Comparison of ENCODE assay signal across 1 cellular context in genomic region chr4:7970031-7970946, GRCh38.
TF ChIP-seq lines count a peak whose summit lies in the region.

No MANE protein-coding gene starts in this region.

TF ChIP-seq in HepG2, 621 proteins besides CTCF, POLR2A, EP300 and RAD21 (continued from another document):
- TF ChIP-seq ZNF710 (CRISPR knock-in tag; IDR thresholded peaks at IDR 0.05; ENCODE audit: borderline replicate concordance) (0 out of 2 replicates have a peak, but pooled peaks have one; percentile 25), MED1 (CRISPR knock-in tag; IDR thresholded peaks at IDR 0.05) (peak; percentile 79), RERE (CRISPR knock-in tag; IDR thresholded peaks at IDR 0.05; ENCODE audit: low read depth) (no peak), POGZ (CRISPR knock-in tag; IDR thresholded peaks at IDR 0.05) (peak; percentile 49; the same call in 1 of the 2 replicates), ZNF841 (CRISPR knock-in tag; IDR thresholded peaks at IDR 0.05; ENCODE audit: borderline replicate concordance) (no peak), U2AF1 (optimal IDR thresholded peaks at IDR 0.05; ENCODE audit: low read depth, low read length) (no peak), CREBL2 (CRISPR knock-in tag; IDR thresholded peaks at IDR 0.05; ENCODE audit: borderline replicate concordance) (0 out of 2 replicates have a peak, but pooled peaks have one; percentile 43), ZFP90 (CRISPR knock-in tag; IDR thresholded peaks at IDR 0.05; ENCODE audit: borderline replicate concordance) (no peak), ONECUT2 (CRISPR knock-in tag; IDR thresholded peaks at IDR 0.05) (no peak), ZNF713 (CRISPR knock-in tag; IDR thresholded peaks at IDR 0.05) (no peak), ZNF337 (CRISPR knock-in tag; IDR thresholded peaks at IDR 0.05; ENCODE audit: borderline replicate concordance, low read depth) (0 out of 2 replicates have a peak, but pooled peaks have one; percentile 44), MAFF (IDR thresholded peaks at IDR 0.05; ENCODE audit: low read depth, low read length) (no peak), ZSCAN29 (CRISPR knock-in tag; conservative IDR thresholded peaks at IDR 0.05) (peak; percentile 80; the same call in 1 of the 2 replicates), STAT6 (CRISPR knock-in tag; IDR thresholded peaks at IDR 0.05; ENCODE audit: borderline replicate concordance) (no peak), CREB1 (IDR thresholded peaks at IDR 0.05) (no peak), CREB1 (CRISPR knock-in tag; IDR thresholded peaks at IDR 0.05) (no peak), IKZF4 (CRISPR knock-in tag; IDR thresholded peaks at IDR 0.05; ENCODE audit: borderline replicate concordance, low read depth, not compliant biosample characterization) (peak; percentile 66), SIX1 (CRISPR knock-in tag; IDR thresholded peaks at IDR 0.05; ENCODE audit: borderline replicate concordance) (peak; percentile 39; the same call in 1 of the 2 replicates), GTF3A (CRISPR knock-in tag; conservative IDR thresholded peaks at IDR 0.05) (no peak), TSC22D2 (CRISPR knock-in tag; IDR thresholded peaks at IDR 0.05; ENCODE audit: borderline replicate concordance) (no peak), ZNF33A (CRISPR knock-in tag; IDR thresholded peaks at IDR 0.05; ENCODE audit: borderline replicate concordance) (no peak), ZNF552 (CRISPR knock-in tag; IDR thresholded peaks at IDR 0.05; ENCODE audit: borderline replicate concordance) (no peak), NR2F6 (IDR thresholded peaks at IDR 0.05) (peak; percentile 55), NR2F6 (CRISPR knock-in tag; IDR thresholded peaks at IDR 0.05) (peak; percentile 66; the same call in 1 of the 2 replicates), SALL1 (CRISPR knock-in tag; IDR thresholded peaks at IDR 0.05) (peak; percentile 76), ZUFSP (CRISPR knock-in tag; IDR thresholded peaks at IDR 0.05; ENCODE audit: borderline replicate concordance) (no peak)
- TF ChIP-seq, protein P1, sequence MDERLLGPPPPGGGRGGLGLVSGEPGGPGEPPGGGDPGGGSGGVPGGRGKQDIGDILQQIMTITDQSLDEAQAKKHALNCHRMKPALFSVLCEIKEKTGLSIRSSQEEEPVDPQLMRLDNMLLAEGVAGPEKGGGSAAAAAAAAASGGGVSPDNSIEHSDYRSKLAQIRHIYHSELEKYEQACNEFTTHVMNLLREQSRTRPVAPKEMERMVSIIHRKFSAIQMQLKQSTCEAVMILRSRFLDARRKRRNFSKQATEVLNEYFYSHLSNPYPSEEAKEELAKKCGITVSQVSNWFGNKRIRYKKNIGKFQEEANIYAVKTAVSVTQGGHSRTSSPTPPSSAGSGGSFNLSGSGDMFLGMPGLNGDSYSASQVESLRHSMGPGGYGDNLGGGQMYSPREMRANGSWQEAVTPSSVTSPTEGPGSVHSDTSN (CRISPR knock-in tag; IDR thresholded peaks at IDR 0.05), result no peak
- TF ChIP-seq, protein P2, sequence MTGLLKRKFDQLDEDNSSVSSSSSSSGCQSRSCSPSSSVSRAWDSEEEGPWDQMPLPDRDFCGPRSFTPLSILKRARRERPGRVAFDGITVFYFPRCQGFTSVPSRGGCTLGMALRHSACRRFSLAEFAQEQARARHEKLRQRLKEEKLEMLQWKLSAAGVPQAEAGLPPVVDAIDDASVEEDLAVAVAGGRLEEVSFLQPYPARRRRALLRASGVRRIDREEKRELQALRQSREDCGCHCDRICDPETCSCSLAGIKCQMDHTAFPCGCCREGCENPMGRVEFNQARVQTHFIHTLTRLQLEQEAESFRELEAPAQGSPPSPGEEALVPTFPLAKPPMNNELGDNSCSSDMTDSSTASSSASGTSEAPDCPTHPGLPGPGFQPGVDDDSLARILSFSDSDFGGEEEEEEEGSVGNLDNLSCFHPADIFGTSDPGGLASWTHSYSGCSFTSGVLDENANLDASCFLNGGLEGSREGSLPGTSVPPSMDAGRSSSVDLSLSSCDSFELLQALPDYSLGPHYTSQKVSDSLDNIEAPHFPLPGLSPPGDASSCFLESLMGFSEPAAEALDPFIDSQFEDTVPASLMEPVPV (CRISPR knock-in tag; IDR thresholded peaks at IDR 0.05), result no peak
- TF ChIP-seq, protein P3, sequence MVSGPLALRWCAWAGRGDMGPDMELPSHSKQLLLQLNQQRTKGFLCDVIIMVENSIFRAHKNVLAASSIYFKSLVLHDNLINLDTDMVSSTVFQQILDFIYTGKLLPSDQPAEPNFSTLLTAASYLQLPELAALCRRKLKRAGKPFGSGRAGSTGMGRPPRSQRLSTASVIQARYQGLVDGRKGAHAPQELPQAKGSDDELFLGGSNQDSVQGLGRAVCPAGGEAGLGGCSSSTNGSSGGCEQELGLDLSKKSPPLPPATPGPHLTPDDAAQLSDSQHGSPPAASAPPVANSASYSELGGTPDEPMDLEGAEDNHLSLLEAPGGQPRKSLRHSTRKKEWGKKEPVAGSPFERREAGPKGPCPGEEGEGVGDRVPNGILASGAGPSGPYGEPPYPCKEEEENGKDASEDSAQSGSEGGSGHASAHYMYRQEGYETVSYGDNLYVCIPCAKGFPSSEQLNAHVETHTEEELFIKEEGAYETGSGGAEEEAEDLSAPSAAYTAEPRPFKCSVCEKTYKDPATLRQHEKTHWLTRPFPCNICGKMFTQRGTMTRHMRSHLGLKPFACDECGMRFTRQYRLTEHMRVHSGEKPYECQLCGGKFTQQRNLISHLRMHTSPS (CRISPR knock-in tag; IDR thresholded peaks at IDR 0.05; ENCODE audit: low read depth), result peak; percentile 92
